ENCODE assay signal across 18 cellular contexts in genomic region chr12:21614510-21614909, GRCh38. TPM values are rescaled to one million over a fixed set of nuclear protein-coding genes. Genes with fewer than 3 reads are reported as not detected.
DNase-seq lines count a peak whose midpoint lies in the region; ATAC-seq and TF ChIP-seq lines count a peak whose summit lies in the region.
"Had no signal": no experiment of that assay in that cellular context is flagged by ENCODE, and none has a peak within 500 bp of the region (broad histone marks: within the 10 kb centered on the region; RNA-seq: fewer than 3 reads in every experiment).

No MANE protein-coding gene starts in this region.

- no peaks in the 10 kb centered on the region for H3K27me3 Mint-ChIP-seq in activated T-cell treated with anti-CD3 and anti-CD28 coated beads, Interleukin-2, amount 50 U/mL, for 4 hours (ENCODE audit: low read depth)
- H3K27me3 Mint-ChIP-seq in effector memory CD8-positive, alpha-beta T cell, result no peaks in the 10 kb centered on the region

- peak; percentile 13 to 33 for ATAC-seq in activated T-cell treated with anti-CD3 and anti-CD28 coated beads, Interleukin-2, amount 50 U/mL, for 4 hours
- peak; percentile 47 for ATAC-seq in effector memory CD8-positive, alpha-beta T cell (replicated peaks)
- no peak for ATAC-seq in HG02973 (IDR thresholded peaks at IDR 0.05; ENCODE audit: unreplicated experiment)
- ATAC-seq: Panc1 had no signal

- peak overlapping the region; percentile 33 for H3K4me3 Mint-ChIP-seq in activated T-cell treated with anti-CD3 and anti-CD28 coated beads, Interleukin-2, amount 50 U/mL, for 4 hours
- peak overlapping the region; percentile 21 to 47 for H3K4me3 Mint-ChIP-seq in effector memory CD8-positive, alpha-beta T cell

- no peak for DNase-seq in activated T-cell treated with anti-CD3 and anti-CD28 coated beads, Interleukin-2, amount 50 U/mL, for 4 hours
- DNase-seq in activated T-cell treated with anti-CD3 and anti-CD28 coated beads, Interleukin-2, amount 50 U/mL, for 48 hours, result no peak
- peak; percentile 41 for DNase-seq in MV-4-11 (lab: John Stamatoyannopoulos, UW)
- DNase-seq in effector memory CD8-positive, alpha-beta T cell, result no peak
- DNase-seq in RWPE1 (ENCODE audit: low spot score), result no peak
- no peak for DNase-seq in mucosa of gallbladder (ENCODE audit: low spot score)
- DNase-seq: amniotic stem cell, caudate nucleus, EL, NCI-H2029, NCI-H526, sigmoid colon, WERI-Rb-1 had no signal

- H3K4me1 Mint-ChIP-seq in activated T-cell treated with anti-CD3 and anti-CD28 coated beads, Interleukin-2, amount 50 U/mL, for 4 hours (ENCODE audit: low read depth), result peaks cover 57% of the 10 kb centered on the region
- peaks cover 10 to 14% of the 10 kb centered on the region in 2 donors for H3K4me1 Mint-ChIP-seq in effector memory CD8-positive, alpha-beta T cell (ENCODE audit: low read depth in 2 of 2)

- POLR2A ChIA-PET in RWPE1 (lab: Yijun Ruan, JAX; ENCODE audit: low non-redundant PET), result no interaction called here

- H3K27ac Mint-ChIP-seq in effector memory CD8-positive, alpha-beta T cell, result peak overlapping the region; percentile 13 to 50

- peaks cover 3% of the 10 kb centered on the region for H3K36me3 Mint-ChIP-seq in activated T-cell treated with anti-CD3 and anti-CD28 coated beads, Interleukin-2, amount 50 U/mL, for 4 hours (ENCODE audit: insufficient read depth)
- H3K36me3 Mint-ChIP-seq in effector memory CD8-positive, alpha-beta T cell (ENCODE audit: insufficient read depth), result no peaks in the 10 kb centered on the region

- H3K27ac ChIP-seq in VCaP, result peak overlapping the region; percentile 27; the same call in 1 of the 2 replicates
- no peak overlapping the region for H3K27ac ChIP-seq in RWPE1
- H3K27ac ChIP-seq: sigmoid colon, WERI-Rb-1 had no signal

- CTCF ChIA-PET in RWPE1 (lab: Yijun Ruan, JAX), result no interaction called here

- TF ChIP-seq CTCF in VCaP (conservative IDR thresholded peaks at IDR 0.05) (no peak), RWPE1 (conservative IDR thresholded peaks at IDR 0.05; ENCODE audit: low read depth) (no peak)

- H3K9me3 Mint-ChIP-seq in activated T-cell treated with anti-CD3 and anti-CD28 coated beads, Interleukin-2, amount 50 U/mL, for 4 hours, result peaks cover 5% of the 10 kb centered on the region
- no peaks in the 10 kb centered on the region for H3K9me3 Mint-ChIP-seq in effector memory CD8-positive, alpha-beta T cell

RNA-seq across cellular contexts. Expression of gene GYS2, which starts 9.9 kb away (rescaled TPM):
- under 1 TPM in 2 of 3 donors, not detected in 1; 0.08 TPM for total RNA-seq in activated T-cell treated with anti-CD3 and anti-CD28 coated beads, Interleukin-2, amount 50 U/mL, for 4 hours
- total RNA-seq in mucosa of gallbladder, result not detected
- total RNA-seq: HT1080, osteocyte had no signal

RNA-seq across cellular contexts. Expression of gene LDHB, which starts 43.1 kb away (rescaled TPM):
- total RNA-seq in activated T-cell treated with anti-CD3 and anti-CD28 coated beads, Interleukin-2, amount 50 U/mL, for 4 hours, result 1,000 to 10,000 TPM; 1,514 to 1,661 (median 1,615) TPM
- 563 TPM for total RNA-seq in mucosa of gallbladder
